In the genomic region with DNA sequence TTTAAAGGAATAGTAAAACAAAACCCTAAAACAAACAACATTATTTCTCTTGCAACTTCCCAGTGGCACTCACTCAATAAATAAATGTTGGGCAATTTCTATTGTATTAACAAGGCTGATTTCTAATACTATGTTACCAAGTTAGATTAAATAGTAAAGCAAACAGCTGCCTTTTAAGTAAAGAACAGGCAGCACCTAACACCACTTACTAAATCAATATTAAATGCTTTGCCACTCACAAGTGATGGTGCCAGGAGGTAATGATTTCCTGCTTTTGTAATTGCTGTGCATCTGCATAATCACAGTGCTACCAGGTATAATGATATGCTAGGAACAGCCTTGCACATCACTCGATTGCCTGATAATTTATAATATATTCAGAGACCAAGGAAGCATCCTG, we compare ENCODE assay signal across 19 cellular contexts.
DNase-seq lines count a peak whose midpoint lies in the region; ATAC-seq, FAIRE-seq and TF ChIP-seq lines count a peak whose summit lies in the region.
"Had no signal": no experiment of that assay in that cellular context is flagged by ENCODE, and none has a peak within 500 bp of the region (broad histone marks: within the 10 kb centered on the region; RNA-seq: fewer than 3 reads in every experiment).

No MANE protein-coding gene starts in this region.

- POLR2A ChIA-PET in CD4-positive, alpha-beta T cell (lab: Charles Lee): no interaction called here

- H3K27ac ChIP-seq in pancreas: no peak overlapping the region
- no peak overlapping the region for H3K27ac ChIP-seq in CD4-positive, alpha-beta T cell (ENCODE audit: low read depth, low read length)
- H3K27ac ChIP-seq: A549, KMS-11, PC-9, RWPE1 had no signal

- H3K27me3 Mint-ChIP-seq in CD4-positive, alpha-beta T cell: no peaks in the 10 kb centered on the region
- H3K27me3 Mint-ChIP-seq: CD4-positive, alpha-beta memory T cell had no signal

- peak; percentile 35 to 63 (median 48) for ATAC-seq in pancreas
- ATAC-seq in CD4-positive, alpha-beta T cell (ENCODE audit: poor library complexity): no peak
- ATAC-seq: A549 had no signal

- no peaks in the 10 kb centered on the region for H3K9me3 ChIP-seq in pancreas
- H3K9me3 ChIP-seq in CD4-positive, alpha-beta T cell (ENCODE audit: control insufficient read depth, low read length): no peaks in the 10 kb centered on the region
- H3K9me3 ChIP-seq: A549 had no signal

- H3K9me3 Mint-ChIP-seq in CD4-positive, alpha-beta T cell: no peaks in the 10 kb centered on the region
- H3K9me3 Mint-ChIP-seq: CD4-positive, alpha-beta memory T cell had no signal

- TF ChIP-seq CTCF in pancreas (IDR thresholded peaks at IDR 0.05): no peak
- no peak for TF ChIP-seq CTCF in CD4-positive, alpha-beta T cell (IDR thresholded peaks at IDR 0.05)

- H3K4me3 ChIP-seq in pancreas: no peak overlapping the region
- H3K4me3 ChIP-seq: A549, PC-9 had no signal

- H3K27ac Mint-ChIP-seq in CD4-positive, alpha-beta T cell: no peak overlapping the region

- H3K4me3 Mint-ChIP-seq in CD4-positive, alpha-beta T cell: no peak overlapping the region
- H3K4me3 Mint-ChIP-seq: CD4-positive, alpha-beta memory T cell had no signal

- H3K36me3 Mint-ChIP-seq in CD4-positive, alpha-beta T cell (ENCODE audit: low read depth): peaks cover 81% of the 10 kb centered on the region

- FAIRE-seq in pancreas (lab: Jason Lieb, UNC): no peak
- FAIRE-seq: A549, H54 had no signal

- H3K4me1 ChIP-seq in pancreas: peaks cover 0 to 5% (median 4%) of the 10 kb centered on the region in 3 donors
- H3K4me1 ChIP-seq: A549 had no signal

- H3K27me3 ChIP-seq in pancreas: no peaks in the 10 kb centered on the region
- no peaks in the 10 kb centered on the region for H3K27me3 ChIP-seq in CD4-positive, alpha-beta T cell (ENCODE audit: control insufficient read depth, insufficient read depth, low read length)

- CTCF ChIA-PET in CD4-positive, alpha-beta T cell (lab: Charles Lee): interaction anchor here (0.7 kb wide), 1 partner anchor 1019 kb away, joined by 3 read pairs; no protein-coding TSS in a partner anchor

- 31 to 41% methylated on average over 1 of the region's 1 CpG for WGBS in pancreas, 2 donors

- intact Hi-C loops in pancreas (cut with DNase I): no loop called here
- intact Hi-C loops in CD4-positive, alpha-beta T cell (cut with DNase I, micrococcal nuclease): no loop called here

- H3K36me3 ChIP-seq in pancreas: no peaks in the 10 kb centered on the region

- H3K4me1 Mint-ChIP-seq in CD4-positive, alpha-beta T cell (ENCODE audit: low read depth): no peaks in the 10 kb centered on the region
- H3K4me1 Mint-ChIP-seq: CD4-positive, alpha-beta memory T cell had no signal

- DNase-seq in NCI-H510A treated with DMSO at 0.1 percent for 48 hours (lab: John Stamatoyannopoulos, UW) (peak; percentile 8), NCI-H510A (lab: John Stamatoyannopoulos, UW) (no peak), NCI-H146 (lab: John Stamatoyannopoulos, UW) (peak; percentile 94), NCI-H748 (lab: John Stamatoyannopoulos, UW; ENCODE audit: unreplicated experiment) (peak; percentile 94), pancreas (no peak), nucleus accumbens (lab: John Stamatoyannopoulos, UW) (no peak), NCI-H187 treated with DMSO at 0.1 percent for 48 hours (lab: John Stamatoyannopoulos, UW) (no peak)
- DNase-seq in CD4-positive, alpha-beta T cell: no peak
- DNase-seq: Calu3; CD4-positive, alpha-beta memory T cell; DMS79 treated with DMSO at 0.1 percent for 48 hours; NCI-H2029; NCI-H446; PC-9; T1000 had no signal

Comparison
In these comparisons a context has a peak if more than half of its experiments do, and no peak if none do; other contexts are left out.
1. DNase-seq: peak in NCI-H510A treated with DMSO at 0.1 percent for 48 hours (single experiment), NCI-H146 (single experiment) and NCI-H748 (single experiment); none in NCI-H510A (single experiment), pancreas (0 of 6), nucleus accumbens (0 of 56), NCI-H187 treated with DMSO at 0.1 percent for 48 hours (single experiment) and CD4-positive, alpha-beta T cell (0 of 10).